25 cellular contexts compared by ENCODE assay signal in genomic region chr3:149450281-149450680, GRCh38. TPM values are rescaled to one million over a fixed set of nuclear protein-coding genes. Genes with fewer than 3 reads are reported as not detected.
DNase-seq lines count a peak whose midpoint lies in the region; ATAC-seq and TF ChIP-seq lines count a peak whose summit lies in the region.
"Had no signal": no experiment of that assay in that cellular context is flagged by ENCODE, and none has a peak within 500 bp of the region (broad histone marks: within the 10 kb centered on the region; RNA-seq: fewer than 3 reads in every experiment).

No MANE protein-coding gene starts in this region.

- H4K20me1 ChIP-seq in neural progenitor cell (ENCODE audit: low read depth) = no peaks in the 10 kb centered on the region

- peaks cover 2% of the 10 kb centered on the region for H3K27me3 Mint-ChIP-seq in neural progenitor cell (ENCODE audit: insufficient read depth, low read depth)
- peaks cover 5% of the 10 kb centered on the region for H3K27me3 Mint-ChIP-seq in activated CD4-positive, alpha-beta T cell treated with anti-CD3 and anti-CD28 coated beads, Interleukin-2, amount 10 ng/mL, durations not matched to agents 7 days and 5 days

- no peak overlapping the region for H3K9ac ChIP-seq in neural progenitor cell

- H3F3A ChIP-seq in neural progenitor cell (ENCODE audit: low read depth) = no peaks in the 10 kb centered on the region

- no peaks in the 10 kb centered on the region for H3K36me3 ChIP-seq in neural progenitor cell
- H3K36me3 ChIP-seq: spleen had no signal

- TF ChIP-seq CTCF in choroid plexus epithelial cell (conservative IDR thresholded peaks at IDR 0.05; ENCODE audit: low read depth, low read length) (no peak), neural progenitor cell (IDR thresholded peaks at IDR 0.05) (no peak), omental fat pad (IDR thresholded peaks at IDR 0.05) (no peak)

- H3K27me3 ChIP-seq in neural progenitor cell = no peaks in the 10 kb centered on the region
- H3K27me3 ChIP-seq: spleen had no signal

- POLR2A ChIA-PET in activated CD4-positive, alpha-beta T cell treated with anti-CD3 and anti-CD28 coated beads, Interleukin-2, amount 10 ng/mL, durations not matched to agents 7 days and 5 days (lab: Charles Lee) = no interaction called here

- H3K27ac Mint-ChIP-seq in neural progenitor cell = peak overlapping the region; percentile 89
- H3K27ac Mint-ChIP-seq in activated CD4-positive, alpha-beta T cell treated with anti-CD3 and anti-CD28 coated beads, Interleukin-2, amount 10 ng/mL, durations not matched to agents 7 days and 5 days = no peak overlapping the region
- H3K27ac Mint-ChIP-seq: CD8-positive, alpha-beta memory T cell; effector memory CD8-positive, alpha-beta T cell; memory B cell; natural killer cell treated with Interleukin-12 subunit alpha and Interleukin-12 subunit beta and Interleukin-15 and Interleukin-18, amount 100 ng/mL, for 72 hours had no signal

- peak overlapping the region; percentile 63 for H2AFZ ChIP-seq in neural progenitor cell (replicated peaks)

- H3K4me3 ChIP-seq in choroid plexus epithelial cell (ENCODE audit: low read depth, low read length) (no peak overlapping the region), neural progenitor cell (no peak overlapping the region)
- H3K4me3 ChIP-seq: spleen had no signal

- H3K9me3 Mint-ChIP-seq in neural progenitor cell = peaks cover 34% of the 10 kb centered on the region
- peaks cover 14% of the 10 kb centered on the region for H3K9me3 Mint-ChIP-seq in activated CD4-positive, alpha-beta T cell treated with anti-CD3 and anti-CD28 coated beads, Interleukin-2, amount 10 ng/mL, durations not matched to agents 7 days and 5 days
- H3K9me3 Mint-ChIP-seq: central memory CD8-positive, alpha-beta T cell had no signal

- peaks cover 5% of the 10 kb centered on the region for H3K36me3 Mint-ChIP-seq in neural progenitor cell
- H3K36me3 Mint-ChIP-seq in activated CD4-positive, alpha-beta T cell treated with anti-CD3 and anti-CD28 coated beads, Interleukin-2, amount 10 ng/mL, durations not matched to agents 7 days and 5 days (ENCODE audit: low read depth) = no peaks in the 10 kb centered on the region

- peak overlapping the region; percentile 13 for H3K4me3 Mint-ChIP-seq in neural progenitor cell
- H3K4me3 Mint-ChIP-seq in activated CD4-positive, alpha-beta T cell treated with anti-CD3 and anti-CD28 coated beads, Interleukin-2, amount 10 ng/mL, durations not matched to agents 7 days and 5 days = no peak overlapping the region
- H3K4me3 Mint-ChIP-seq: CD8-positive, alpha-beta memory T cell; central memory CD8-positive, alpha-beta T cell; effector memory CD8-positive, alpha-beta T cell; memory B cell; natural killer cell treated with Interleukin-12 subunit alpha and Interleukin-12 subunit beta and Interleukin-15 and Interleukin-18, amount 100 ng/mL, for 72 hours had no signal

- H3K79me2 ChIP-seq in neural progenitor cell (ENCODE audit: low read depth) = no peaks in the 10 kb centered on the region

- peaks cover 5% of the 10 kb centered on the region for H3K9me3 ChIP-seq in neural progenitor cell (ENCODE audit: low read depth)

- peak; percentile 35 for DNase-seq in AG08395 (ENCODE audit: low spot score)
- DNase-seq in GM03348 (ENCODE audit: low spot score) = peak; percentile 50
- peak; percentile 52 for DNase-seq in choroid plexus epithelial cell (ENCODE audit: low read depth)
- no peak for DNase-seq in neural progenitor cell (ENCODE audit: low spot score)
- no peak for DNase-seq in activated CD4-positive, alpha-beta T cell treated with anti-CD3 and anti-CD28 coated beads, Interleukin-2, amount 10 ng/mL, durations not matched to agents 7 days and 5 days
- no peak for DNase-seq in omental fat pad (ENCODE audit: low spot score)
- DNase-seq: activated CD4-positive, alpha-beta T cell treated with anti-CD3 and anti-CD28 coated beads, Interleukin-2, amount 50 U/mL, for 1 hour; activated CD8-positive, alpha-beta memory T cell treated with anti-CD3 and anti-CD28 coated beads, Interleukin-2, amount 50 U/mL, for 4 hours; activated effector memory CD4-positive, alpha-beta T cell treated with anti-CD3 and anti-CD28 coated beads, Interleukin-2, amount 50 U/mL, for 16 hours; CD8-positive, alpha-beta memory T cell; effector memory CD8-positive, alpha-beta T cell; Kasumi-1; NCI-H1092 treated with DMSO at 0.1 percent for 48 hours; NCI-H2081; NCI-H510A treated with DMSO at 0.1 percent for 48 hours; SHP77 treated with DMSO at 0.1 percent for 48 hours; spleen; substantia nigra; T-helper 1 cell had no signal

- H3K27ac ChIP-seq in neural progenitor cell = no peak overlapping the region
- H3K27ac ChIP-seq: spleen had no signal

- CTCF ChIA-PET in activated CD4-positive, alpha-beta T cell treated with anti-CD3 and anti-CD28 coated beads, Interleukin-2, amount 10 ng/mL, durations not matched to agents 7 days and 5 days (lab: Charles Lee) = no interaction called here

- H3K4me2 ChIP-seq in neural progenitor cell = no peak overlapping the region

- H3K4me1 Mint-ChIP-seq in neural progenitor cell = peaks cover 15% of the 10 kb centered on the region
- no peaks in the 10 kb centered on the region for H3K4me1 Mint-ChIP-seq in activated CD4-positive, alpha-beta T cell treated with anti-CD3 and anti-CD28 coated beads, Interleukin-2, amount 10 ng/mL, durations not matched to agents 7 days and 5 days
- H3K4me1 Mint-ChIP-seq: CD8-positive, alpha-beta memory T cell; central memory CD8-positive, alpha-beta T cell had no signal

- peaks cover 4% of the 10 kb centered on the region for H3K4me1 ChIP-seq in neural progenitor cell

- ATAC-seq in HG03025 (IDR thresholded peaks at IDR 0.05; ENCODE audit: low FRiP score, unreplicated experiment) (no peak), omental fat pad (ENCODE audit: low FRiP score) (no peak)
- ATAC-seq: effector memory CD8-positive, alpha-beta T cell; natural killer cell treated with Interleukin-12 subunit alpha and Interleukin-12 subunit beta and Interleukin-15 and Interleukin-18, amount 100 ng/mL, for 72 hours had no signal

RNA-seq across cellular contexts. Expression of gene TM4SF4, which starts 24.2 kb away (rescaled TPM):
- 0.15 TPM in 1 of 2 replicates, not detected in the other for total RNA-seq in neural progenitor cell (ENCODE audit: low replicate concordance)
- total RNA-seq in activated CD4-positive, alpha-beta T cell treated with anti-CD3 and anti-CD28 coated beads, Interleukin-2, amount 10 ng/mL, durations not matched to agents 7 days and 5 days = not detected
- under 1 TPM in 2 of 4 donors, not detected in 2; 0.24 to 0.65 TPM for total RNA-seq in omental fat pad
- total RNA-seq: CD8-positive, alpha-beta memory T cell; H1; natural killer cell treated with Interleukin-12 subunit alpha and Interleukin-12 subunit beta and Interleukin-15 and Interleukin-18, amount 100 ng/mL, for 72 hours; pulmonary artery endothelial cell; spleen had no signal

Comparison
In these comparisons a context has a peak if more than half of its experiments do, and no peak if none do; other contexts are left out.
1. DNase-seq: peak in AG08395 (single experiment), GM03348 (single experiment) and choroid plexus epithelial cell (single experiment); none in neural progenitor cell (single experiment), activated CD4-positive, alpha-beta T cell treated with anti-CD3 and anti-CD28 coated beads, Interleukin-2, amount 10 ng/mL, durations not matched to agents 7 days and 5 days (single experiment) and omental fat pad (single experiment).